ENCODE assay signal across 8 cellular contexts in the genomic region with DNA sequence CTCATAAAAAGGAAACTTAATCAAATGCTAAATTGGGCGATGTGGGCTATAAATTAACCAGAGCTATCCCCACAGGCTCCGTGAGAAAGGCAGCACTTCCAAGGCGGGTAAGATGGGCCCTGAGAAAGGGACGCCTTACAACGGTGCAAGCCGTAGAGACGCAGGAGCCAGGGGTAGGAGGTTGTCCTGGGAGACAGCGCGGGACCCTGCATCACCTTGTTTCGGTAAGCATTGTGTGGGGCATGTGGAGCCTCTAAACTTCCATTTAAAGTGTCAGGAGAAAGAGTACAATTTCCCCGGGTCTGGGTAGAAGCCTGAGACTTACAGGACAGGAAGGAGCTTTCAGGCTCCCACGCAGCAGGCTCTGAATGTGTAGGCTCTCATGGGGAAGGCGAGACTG. TPM values are rescaled to one million over a fixed set of nuclear protein-coding genes. Genes with fewer than 3 reads are reported as not detected.
DNase-seq lines count a peak whose midpoint lies in the region; TF ChIP-seq lines count a peak whose summit lies in the region.

No MANE protein-coding gene starts in this region.

- peak overlapping the region; percentile 89 for H3K4me3 Mint-ChIP-seq in nephron progenitor cell

- DNase-seq in BJ (ENCODE audit: low read depth) (no peak), LNCaP clone FGC (ENCODE audit: low read depth) (no peak), dorsolateral prefrontal cortex (peak in 2 of 10 donors; percentile 23 to 33), nephron progenitor cell (no peak), NCI-H2029 treated with DMSO at 0.1 percent for 48 hours (lab: John Stamatoyannopoulos, UW) (no peak), GM10248 (ENCODE audit: extremely low spot score) (no peak), GM13977 (ENCODE audit: low spot score) (no peak), NCI-H2081 treated with DMSO at 0.1 percent for 48 hours (lab: John Stamatoyannopoulos, UW) (no peak)

- H3K36me3 ChIP-seq in BJ (ENCODE audit: control insufficient read depth, insufficient read depth, low read length): no peaks in the 10 kb centered on the region

- H3K9me3 Mint-ChIP-seq in nephron progenitor cell: no peaks in the 10 kb centered on the region

- H3K27me3 ChIP-seq in BJ (ENCODE audit: control insufficient read depth, insufficient read depth, low read length) (peaks cover 2% of the 10 kb centered on the region), dorsolateral prefrontal cortex (no peaks in the 10 kb centered on the region)

- TF ChIP-seq CTCF in BJ (IDR thresholded peaks at IDR 0.05; ENCODE audit: insufficient read depth, low read depth, low read length) (no peak), LNCaP clone FGC (IDR thresholded peaks at IDR 0.05; ENCODE audit: control insufficient read depth, extremely low read depth, insufficient read depth) (no peak), dorsolateral prefrontal cortex (IDR thresholded peaks at IDR 0.05 in 54 of 56, conservative IDR thresholded peaks at IDR 0.05 in 2 of 56; ENCODE audit: low read depth in 1 of 56, partially characterized antibody in 56 of 56) (no peak), nephron progenitor cell (IDR thresholded peaks at IDR 0.05) (no peak), GM10248 (IDR thresholded peaks at IDR 0.05; ENCODE audit: control extremely low read depth, extremely low read depth, low read depth, missing control alignments) (no peak), GM13977 (IDR thresholded peaks at IDR 0.05; ENCODE audit: extremely low read depth, insufficient read depth, missing control alignments) (no peak)

- POLR2A ChIA-PET in BJ (lab: Charles Lee): no interaction called here
- POLR2A ChIA-PET in GM10248 (lab: Yijun Ruan, JAX): interaction anchor here (0.5 to 0.6 kb wide), 2 partner anchors 104 to 308 kb away, joined by 3 to 4 read pairs; no protein-coding TSS in a partner anchor

- no peaks in the 10 kb centered on the region for H3K36me3 Mint-ChIP-seq in nephron progenitor cell (ENCODE audit: low read depth)

- in situ Hi-C loops in GM13977 (cut with MboI; ENCODE audit: low pct_unique_long_range_greater_than_20kb, low sequenced_read_pairs, unreplicated experiment): no loop called here

- CTCF ChIA-PET in BJ (lab: Yijun Ruan, JAX): interaction anchor here (0.7 to 1.3 kb wide), 3 partner anchors 11 to 33 kb away, joined by 3 read pairs; no protein-coding TSS in a partner anchor
- CTCF ChIA-PET in GM10248 (lab: Yijun Ruan, JAX): interaction anchor here (0.9 to 1.5 kb wide), 2 partner anchors 25 to 175 kb away, joined by 3 to 4 read pairs; no protein-coding TSS in a partner anchor

- peaks cover 54% of the 10 kb centered on the region for H3K4me1 Mint-ChIP-seq in nephron progenitor cell

- H3K27me3 Mint-ChIP-seq in nephron progenitor cell (ENCODE audit: low read depth, poor library complexity): peaks cover 3% of the 10 kb centered on the region

- peak overlapping the region in 51 of 59 donors; percentile 3 to 95 (median 76) for H3K27ac ChIP-seq in dorsolateral prefrontal cortex

- intact Hi-C loops in dorsolateral prefrontal cortex (cut with DNase I): no loop called here

- H3K27ac Mint-ChIP-seq in nephron progenitor cell: peak overlapping the region; percentile 42

- H3K4me3 ChIP-seq in BJ (ENCODE audit: low read depth, low read length) (peak overlapping the region; percentile 82), LNCaP clone FGC (ENCODE audit: low read depth, low read length) (peak overlapping the region; percentile 70), dorsolateral prefrontal cortex (peak overlapping the region; percentile 48 to 96 (median 87))

RNA-seq across cellular contexts. Expression of a gene that starts 1.2 kb away (rescaled TPM):
- 2.6 and 3.1 TPM in 2 replicates for polyA plus RNA-seq in BJ (2011; rRNA removed)
- 6.2 and 7.5 TPM in 2 replicates for polyA minus RNA-seq in BJ (2011; rRNA and poly(A)+ RNA removed)
- 10 to 100 TPM in 119 of 120 experiments, 1 to 10 TPM in 1; 9.9 to 34.3 (median 18.4) TPM for total RNA-seq in dorsolateral prefrontal cortex

RNA-seq across cellular contexts. Expression of a gene that starts 30.7 kb away (rescaled TPM):
- polyA plus RNA-seq in BJ (2011; rRNA removed): 4.9 and 5.8 TPM in 2 replicates
- polyA minus RNA-seq in BJ (2011; rRNA and poly(A)+ RNA removed): 7.4 and 9.6 TPM in 2 replicates
- total RNA-seq in dorsolateral prefrontal cortex: 10 to 100 TPM; 17.6 to 47.3 (median 30.2) TPM

RNA-seq across cellular contexts. Expression of a gene that starts 49.7 kb away (rescaled TPM):
- polyA plus RNA-seq in BJ (2011; rRNA removed): 0.93 and 1.7 TPM in 2 replicates
- polyA minus RNA-seq in BJ (2011; rRNA and poly(A)+ RNA removed): 0.33 TPM in 1 of 2 replicates, not detected in the other
- 10 to 100 TPM; 16.3 to 92.6 (median 39.4) TPM for total RNA-seq in dorsolateral prefrontal cortex
